Comparison of ENCODE assay signal across 9 cellular contexts in genomic region chr17:35372846-35373531, GRCh38. TPM values are rescaled to one million over a fixed set of nuclear protein-coding genes. Genes with fewer than 3 reads are reported as not detected.
DNase-seq lines count a peak whose midpoint lies in the region; ATAC-seq and TF ChIP-seq lines count a peak whose summit lies in the region.
"Had no signal": no experiment of that assay in that cellular context is flagged by ENCODE, and none has a peak within 500 bp of the region (broad histone marks: within the 10 kb centered on the region; RNA-seq: fewer than 3 reads in every experiment).

No MANE protein-coding gene starts in this region.

- TF ChIP-seq POLR2A in prostate gland (IDR thresholded peaks at IDR 0.05): no peak

- peak overlapping the region; percentile 66 to 81 for H3K4me3 ChIP-seq in foreskin fibroblast (ENCODE audit: low read depth in 1 of 2, low read length in 2 of 2)
- H3K4me3 ChIP-seq in prostate gland: peak overlapping the region; percentile 40 to 41

- H3K9me3 ChIP-seq in prostate gland: no peaks in the 10 kb centered on the region

- WGBS in prostate gland: 1% methylated on average over 23 of the region's 25 CpGs

- H3K36me3 ChIP-seq in prostate gland: no peaks in the 10 kb centered on the region

- intact Hi-C loops in prostate gland (cut with DNase I): no loop called here

- TF ChIP-seq CTCF in foreskin fibroblast (IDR thresholded peaks at IDR 0.05; ENCODE audit: low read depth, low read length) (no peak), prostate gland (IDR thresholded peaks at IDR 0.05) (no peak)

- DNase-seq in activated T-cell treated with anti-CD3 and anti-CD28 coated beads for 1 hour (ENCODE audit: low read depth): peak; percentile 6
- DNase-seq in activated T-cell treated with anti-CD3 and anti-CD28 coated beads, Interleukin-2, amount 50 U/mL, for 1 hour: no peak
- DNase-seq in LHCN-M2 (ENCODE audit: low read depth): peak; percentile 7
- DNase-seq in activated CD8-positive, alpha-beta memory T cell treated with anti-CD3 and anti-CD28 coated beads, Interleukin-2, amount 50 U/mL, for 48 hours: peak; percentile 61
- peak in 1 of 2 donors; percentile 21 for DNase-seq in foreskin fibroblast
- DNase-seq in prostate gland (ENCODE audit: low spot score): peak; percentile 14
- DNase-seq in T1000 (lab: John Stamatoyannopoulos, UW): no peak

- H3K4me1 ChIP-seq in prostate gland (replicated peaks): no peaks in the 10 kb centered on the region

- ATAC-seq in GM19351 (IDR thresholded peaks at IDR 0.05; ENCODE audit: unreplicated experiment): no peak

- no peaks in the 10 kb centered on the region for H3K27me3 ChIP-seq in prostate gland (replicated peaks; ENCODE audit: insufficient read depth)

- H3K27ac ChIP-seq in prostate gland: peak overlapping the region; percentile 81 to 88
- H3K27ac ChIP-seq: epithelial cell of prostate had no signal

RNA-seq across cellular contexts. Expression of gene SLFN11, which starts 0.4 kb away (rescaled TPM):
- total RNA-seq in LHCN-M2 (2014; rRNA removed) (22.7 and 23.1 TPM in 2 replicates), prostate gland (1 to 10 TPM; 7.7 TPM)
- 6.0 TPM for polyA plus RNA-seq in LHCN-M2 (2012)

RNA-seq across cellular contexts. Expression of gene SLFN12, which starts 59.3 kb away (rescaled TPM):
- 33.7 and 34.8 TPM in 2 replicates for total RNA-seq in LHCN-M2 (2014; rRNA removed)
- 12.1 TPM for polyA plus RNA-seq in LHCN-M2 (2012)
- total RNA-seq in prostate gland: 1 to 10 TPM; 4.9 to 5.2 TPM

Comparison
In these comparisons a context has a peak if more than half of its experiments do, and no peak if none do; other contexts are left out.
1. DNase-seq: peak in activated T-cell treated with anti-CD3 and anti-CD28 coated beads for 1 hour (single experiment), LHCN-M2 (single experiment), activated CD8-positive, alpha-beta memory T cell treated with anti-CD3 and anti-CD28 coated beads, Interleukin-2, amount 50 U/mL, for 48 hours (single experiment) and prostate gland (single experiment); none in activated T-cell treated with anti-CD3 and anti-CD28 coated beads, Interleukin-2, amount 50 U/mL, for 1 hour (single experiment) and T1000 (single experiment).